8 cellular contexts compared by ENCODE assay signal in the genomic region with DNA sequence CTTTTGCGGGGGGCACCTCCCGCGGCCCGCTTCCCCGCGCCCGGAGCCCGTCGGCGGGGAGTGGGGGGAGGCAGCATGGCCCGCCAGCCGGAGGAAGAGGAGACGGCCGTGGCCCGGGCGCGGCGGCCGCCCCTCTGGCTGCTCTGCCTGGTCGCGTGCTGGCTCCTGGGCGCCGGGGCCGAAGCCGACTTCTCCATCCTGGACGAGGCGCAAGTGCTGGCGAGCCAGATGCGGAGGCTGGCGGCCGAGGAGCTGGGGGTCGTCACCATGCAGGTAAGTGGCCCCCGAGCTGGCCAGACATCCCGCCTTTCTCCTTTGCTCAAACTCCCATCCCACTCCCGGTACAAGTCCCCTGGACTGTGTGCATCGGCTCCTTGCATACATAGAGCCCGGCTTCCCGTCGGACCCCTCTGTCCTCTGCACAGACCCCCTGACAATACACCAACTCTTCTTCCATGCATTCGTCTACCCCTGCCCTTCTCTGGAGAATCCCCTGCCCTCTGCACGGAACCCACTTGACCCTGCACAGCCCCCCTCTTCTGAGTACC. TPM values are rescaled to one million over a fixed set of nuclear protein-coding genes. Genes with fewer than 3 reads are reported as not detected.
DNase-seq lines count a peak whose midpoint lies in the region; ATAC-seq, FAIRE-seq and TF ChIP-seq lines count a peak whose summit lies in the region.

No MANE protein-coding gene starts in this region.

- H3K9me2 ChIP-seq in Loucy (replicated peaks; ENCODE audit: low read depth, low read length): no peaks in the 10 kb centered on the region

- H3K4me3 ChIP-seq in Loucy (ENCODE audit: low read length, poor library complexity, severe bottlenecking) (peak overlapping the region; percentile 72), GM12878 (0 out of 2 replicates have a peak overlapping the region, but pooled peaks have one; percentile 27)

- peak overlapping the region; percentile 80 for H3K4me2 ChIP-seq in Loucy (ENCODE audit: low read depth, low read length, poor library complexity, severe bottlenecking)
- peak overlapping the region; percentile 59; the same call in 1 of the 2 replicates for H3K4me2 ChIP-seq in GM12878 (ENCODE audit: control insufficient read depth, insufficient read depth)

- intact Hi-C loops in GM12878 (cut with micrococcal nuclease; ENCODE audit: unreplicated experiment): no loop called here

- no peak for FAIRE-seq in GM12878 (lab: Jason Lieb, UNC)

- H3K79me2 ChIP-seq in Loucy (ENCODE audit: insufficient read depth, low read length) (peaks cover 19% of the 10 kb centered on the region), GM12878 (ENCODE audit: control insufficient read depth, insufficient read depth, low read length) (no peaks in the 10 kb centered on the region)

- no peak for TF ChIP-seq CTCF in Loucy (conservative IDR thresholded peaks at IDR 0.05; ENCODE audit: low read length)
- no peak for TF ChIP-seq CTCF in GM12878 (IDR thresholded peaks at IDR 0.05 in 2 of 3, conservative IDR thresholded peaks at IDR 0.05 in 1 of 3; ENCODE audit: control insufficient read depth in 2 of 3, extremely low read depth in 1 of 3, insufficient read depth in 1 of 3, low read depth in 3 of 3, low read length in 3 of 3)

- peaks cover 3% of the 10 kb centered on the region for H4K20me1 ChIP-seq in Loucy (ENCODE audit: insufficient read depth, low read length, poor library complexity, severe bottlenecking)
- H4K20me1 ChIP-seq in GM12878 (ENCODE audit: control insufficient read depth, insufficient read depth): no peaks in the 10 kb centered on the region

- H3K9ac ChIP-seq in Loucy (ENCODE audit: low read depth, low read length, poor library complexity, severe bottlenecking): peak overlapping the region; percentile 66
- H3K9ac ChIP-seq in GM12878 (ENCODE audit: control insufficient read depth, insufficient read depth, low read length): no peak overlapping the region

- no peak for TF ChIP-seq EP300 in GM12878 (IDR thresholded peaks at IDR 0.05; ENCODE audit: borderline replicate concordance in 1 of 2, control insufficient read depth in 1 of 2, low read depth in 2 of 2, low read length in 2 of 2)

- no peak for TF ChIP-seq POLR2A in GM12878 (IDR thresholded peaks at IDR 0.05; ENCODE audit: low read depth, low read length)

- H3K27ac ChIP-seq in GM12878 (ENCODE audit: control insufficient read depth, insufficient read depth): no peak overlapping the region

- CTCF ChIA-PET in GM12878 (lab: Yijun Ruan, JAX): no interaction called here

- in situ Hi-C loops in GM12878 (cut with MboI): no loop called here

- peaks cover 6% of the 10 kb centered on the region; the same call in 1 of the 2 replicates for H3F3A ChIP-seq in Loucy (ENCODE audit: low read depth)

- SMC1A ChIA-PET in GM12878 (lab: Charles Lee; ENCODE audit: uncharacterized antibody, unreplicated experiment): no interaction called here

- 6% methylated on average over 30 of the region's 41 CpGs for WGBS in GM12878 (ENCODE audit: insufficient coverage, insufficient replicate concordance, low lambda C conversion rate, missing lambda C conversion rate)

- no TSS peak for BruUV-seq in GM12878 (replicated peaks; lab: Mats Ljungman, UMichigan)

- no peak for TF ChIP-seq RAD21 in GM12878 (IDR thresholded peaks at IDR 0.05; ENCODE audit: insufficient read depth, low read depth, low read length)

- peaks cover 47% of the 10 kb centered on the region for H3K4me1 ChIP-seq in Loucy (ENCODE audit: insufficient read depth, low read length, poor library complexity, severe bottlenecking)
- H3K4me1 ChIP-seq in GM12878 (ENCODE audit: control insufficient read depth, insufficient read depth, low read length): no peaks in the 10 kb centered on the region

- H3K36me3 ChIP-seq in Loucy (ENCODE audit: insufficient read depth, low read length): no peaks in the 10 kb centered on the region
- H3K36me3 ChIP-seq in GM12878 (ENCODE audit: control insufficient read depth in 2 of 2, insufficient read depth in 2 of 2, low read length in 1 of 2): no peaks in the 10 kb centered on the region

- peak; percentile 52 for DNase-seq in EL
- DNase-seq in GM12878 (ENCODE audit: low read depth, low spot score): no peak
- DNase-seq in islet precursor cell: peak; percentile 77
- peak; percentile 22 for DNase-seq in stimulated activated CD4-positive, alpha-beta T cell treated with anti-CD3 and anti-CD28 coated beads, Interleukin-4, amount 100 ng/mL, for 1 hour
- DNase-seq in DMS114 treated with DMSO at 0.1 percent for 48 hours (lab: John Stamatoyannopoulos, UW; ENCODE audit: unreplicated experiment): no peak
- DNase-seq in cerebellar nuclear complex (lab: John Stamatoyannopoulos, UW): no peak

- H2AFZ ChIP-seq in Loucy (ENCODE audit: low read length): peak overlapping the region; percentile 80
- no peak overlapping the region for H2AFZ ChIP-seq in GM12878 (ENCODE audit: control insufficient read depth, low read depth, low read length)

- H3K9me3 ChIP-seq in Loucy (ENCODE audit: insufficient read depth, low read depth, low read length) (no peaks in the 10 kb centered on the region), GM12878 (replicated peaks; ENCODE audit: control insufficient read depth, insufficient read depth, low read length) (no peaks in the 10 kb centered on the region)

- POLR2A ChIA-PET in GM12878 (lab: Charles Lee): no interaction called here

- no peaks in the 10 kb centered on the region for H3K27me3 ChIP-seq in Loucy (ENCODE audit: insufficient read depth, low read length, poor library complexity, severe bottlenecking)
- peaks cover 10 to 17% of the 10 kb centered on the region in 2 experiments for H3K27me3 ChIP-seq in GM12878 (replicated peaks in 1 of 2; ENCODE audit: control insufficient read depth in 2 of 2, insufficient read depth in 2 of 2, low read length in 1 of 2)

- peak; percentile 21 for ATAC-seq in GM21528 (IDR thresholded peaks at IDR 0.05; ENCODE audit: low FRiP score, unreplicated experiment)
- peak; percentile 14; the same call in 1 of the 3 replicates for ATAC-seq in GM12878

- RAD21 ChIA-PET in GM12878 (lab: Charles Lee; ENCODE audit: unreplicated experiment): no interaction called here

TF ChIP-seq in GM12878, 131 proteins besides CTCF, POLR2A, EP300 and RAD21:
- TF ChIP-seq RAD51 (IDR thresholded peaks at IDR 0.05) (no peak), EZH2 (IDR thresholded peaks at IDR 0.05; ENCODE audit: borderline replicate concordance, control insufficient read depth, low read depth, low read length) (0 out of 2 replicates have a peak, but pooled peaks have one; percentile 49)
- TF ChIP-seq, protein P1, sequence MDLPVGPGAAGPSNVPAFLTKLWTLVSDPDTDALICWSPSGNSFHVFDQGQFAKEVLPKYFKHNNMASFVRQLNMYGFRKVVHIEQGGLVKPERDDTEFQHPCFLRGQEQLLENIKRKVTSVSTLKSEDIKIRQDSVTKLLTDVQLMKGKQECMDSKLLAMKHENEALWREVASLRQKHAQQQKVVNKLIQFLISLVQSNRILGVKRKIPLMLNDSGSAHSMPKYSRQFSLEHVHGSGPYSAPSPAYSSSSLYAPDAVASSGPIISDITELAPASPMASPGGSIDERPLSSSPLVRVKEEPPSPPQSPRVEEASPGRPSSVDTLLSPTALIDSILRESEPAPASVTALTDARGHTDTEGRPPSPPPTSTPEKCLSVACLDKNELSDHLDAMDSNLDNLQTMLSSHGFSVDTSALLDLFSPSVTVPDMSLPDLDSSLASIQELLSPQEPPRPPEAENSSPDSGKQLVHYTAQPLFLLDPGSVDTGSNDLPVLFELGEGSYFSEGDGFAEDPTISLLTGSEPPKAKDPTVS (IDR thresholded peaks at IDR 0.05; ENCODE audit: low read depth, low read length): no peak

RNA-seq across cellular contexts. Expression of a gene that starts 0.8 kb away (rescaled TPM):
- not detected in 2 replicates for total RNA-seq in GM12878 (2013; cell fraction: nucleolus; rRNA removed)
- total RNA-seq in GM12878 (2014; rRNA removed): under 0.01 TPM in 1 of 2 replicates, not detected in the other
- total RNA-seq in GM12878 (2014; rRNA removed; fragmentation: Illumina TruSeq; extraction: Trizol): not detected in 2 replicates
- total RNA-seq in GM12878 (2021): 0.03 and 0.05 TPM in 2 replicates
- polyA plus RNA-seq in GM12878 (2011; ENCODE audit: low read depth): not detected
- not detected in 2 replicates for polyA plus RNA-seq in GM12878 (2011; rRNA removed)
- 0.01 TPM in 1 of 2 replicates, not detected in the other for polyA plus RNA-seq in GM12878 (2011; cell fraction: cytosol; rRNA removed)
- polyA plus RNA-seq in GM12878 (2011; cell fraction: nucleus; rRNA removed): 0.01 TPM in 1 of 2 replicates, not detected in the other
- polyA plus RNA-seq in GM12878 (2012): not detected in 2 replicates
- polyA plus RNA-seq in GM12878 (2014; fragmentation: Illumina TruSeq; extraction: Trizol): not detected in 2 replicates
- not detected for polyA plus RNA-seq in GM12878 (2014; fragmentation: Nextera tagmentation; extraction: Ambion mirVana)
- polyA plus RNA-seq in GM12878 (2014; rRNA removed): not detected in 2 replicates
- polyA plus RNA-seq in GM12878 (2016; fragmentation: Nextera tagmentation; extraction: Ambion mirVana): not detected
- polyA minus RNA-seq in GM12878 (2011; rRNA and poly(A)+ RNA removed): 0.07 TPM in 1 of 2 replicates, not detected in the other
- polyA minus RNA-seq in GM12878 (2011; cell fraction: cytosol; rRNA and poly(A)+ RNA removed): not detected in 2 replicates
- under 0.01 TPM in 1 of 2 replicates, not detected in the other for polyA minus RNA-seq in GM12878 (2011; cell fraction: nucleus; rRNA and poly(A)+ RNA removed)

Comparison
In these comparisons a context has a peak if more than half of its experiments do, and no peak if none do; other contexts are left out.
1. DNase-seq: peak in EL (single experiment), islet precursor cell (single experiment) and stimulated activated CD4-positive, alpha-beta T cell treated with anti-CD3 and anti-CD28 coated beads, Interleukin-4, amount 100 ng/mL, for 1 hour (single experiment); none in GM12878 (single experiment), DMS114 treated with DMSO at 0.1 percent for 48 hours (single experiment) and cerebellar nuclear complex (0 of 2).